In genomic region chr3:128825117-128825516, GRCh38 we compare ENCODE assay signal across 7 cellular contexts. TPM values are rescaled to one million over a fixed set of nuclear protein-coding genes. Genes with fewer than 3 reads are reported as not detected.
DNase-seq lines count a peak whose midpoint lies in the region; ATAC-seq, FAIRE-seq and TF ChIP-seq lines count a peak whose summit lies in the region.
"Not testable (repeated sequence)": the region's sequence is repeated elsewhere in the genome, so short reads cannot be mapped to it uniquely, and the experiment has no call there.

No MANE protein-coding gene starts in this region.

- not testable (repeated sequence) for FAIRE-seq in small intestine (lab: Jason Lieb, UNC)

- H3K4me3 ChIP-seq in right lobe of liver; small intestine (ENCODE audit: low read depth in 1 of 2, low read length in 2 of 2): not testable (repeated sequence)

- H3K27me3 Mint-ChIP-seq in HFFc6 (ENCODE audit: insufficient read depth); activated CD4-positive, alpha-beta T cell treated with anti-CD3 and anti-CD28 coated beads, Interleukin-2, amount 10 ng/mL, durations not matched to agents 7 days and 5 days; activated T-helper 17 cell treated with anti-CD3 and anti-CD28 coated beads, Interleukin-2, amount 50 U/mL, for 72 hours; central memory CD8-positive, alpha-beta T cell; natural killer cell (ENCODE audit: low read depth in 2 of 2): not testable (repeated sequence)

- not testable (repeated sequence) for DNase-seq in HFFc6; activated CD4-positive, alpha-beta T cell treated with anti-CD3 and anti-CD28 coated beads, Interleukin-2, amount 10 ng/mL, durations not matched to agents 7 days and 5 days; central memory CD8-positive, alpha-beta T cell (ENCODE audit: low spot score in 2 of 2); natural killer cell
- peak in 2 of 3 donors; percentile 82 to 84 for DNase-seq in right lobe of liver
- DNase-seq in small intestine: peak; percentile 69

- peaks cover 0 to 18% (median 2%) of the 10 kb centered on the region in 4 donors for H3K4me1 ChIP-seq in right lobe of liver
- H3K4me1 ChIP-seq in small intestine (ENCODE audit: control insufficient read depth in 2 of 2, insufficient read depth in 1 of 2, low read depth in 1 of 2, low read length in 1 of 2): not testable (repeated sequence)

- POLR2A ChIA-PET in activated CD4-positive, alpha-beta T cell treated with anti-CD3 and anti-CD28 coated beads, Interleukin-2, amount 10 ng/mL, durations not matched to agents 7 days and 5 days (lab: Charles Lee): not testable (repeated sequence)

- CTCF ChIA-PET in activated CD4-positive, alpha-beta T cell treated with anti-CD3 and anti-CD28 coated beads, Interleukin-2, amount 10 ng/mL, durations not matched to agents 7 days and 5 days (lab: Charles Lee): not testable (repeated sequence)

- H3K36me3 Mint-ChIP-seq in HFFc6 (ENCODE audit: low read depth); activated CD4-positive, alpha-beta T cell treated with anti-CD3 and anti-CD28 coated beads, Interleukin-2, amount 10 ng/mL, durations not matched to agents 7 days and 5 days (ENCODE audit: low read depth); activated T-helper 17 cell treated with anti-CD3 and anti-CD28 coated beads, Interleukin-2, amount 50 U/mL, for 72 hours (ENCODE audit: low read depth); central memory CD8-positive, alpha-beta T cell (ENCODE audit: insufficient read depth); natural killer cell: not testable (repeated sequence)

- peak overlapping the region; percentile 7; the same call in 1 of the 2 replicates for H3K4me3 Mint-ChIP-seq in HFFc6
- not testable (repeated sequence) for H3K4me3 Mint-ChIP-seq in activated CD4-positive, alpha-beta T cell treated with anti-CD3 and anti-CD28 coated beads, Interleukin-2, amount 10 ng/mL, durations not matched to agents 7 days and 5 days; activated T-helper 17 cell treated with anti-CD3 and anti-CD28 coated beads, Interleukin-2, amount 50 U/mL, for 72 hours; central memory CD8-positive, alpha-beta T cell; natural killer cell

- not testable (repeated sequence) for H3K27me3 ChIP-seq in right lobe of liver; small intestine (ENCODE audit: control insufficient read depth in 2 of 2, insufficient read depth in 2 of 2, low read length in 2 of 2)

- peak overlapping the region in 1 of 3 donors; percentile 73 for H3K27ac ChIP-seq in right lobe of liver
- H3K27ac ChIP-seq in small intestine (ENCODE audit: low read depth in 1 of 2, low read length in 1 of 2): not testable (repeated sequence)

- TF ChIP-seq CTCF in HFFc6 (IDR thresholded peaks at IDR 0.05); right lobe of liver (IDR thresholded peaks at IDR 0.05); natural killer cell (IDR thresholded peaks at IDR 0.05): not testable (repeated sequence)

- H3K9me3 ChIP-seq in right lobe of liver; small intestine (ENCODE audit: control insufficient read depth, low read depth): not testable (repeated sequence)

- ATAC-seq in activated T-helper 17 cell treated with anti-CD3 and anti-CD28 coated beads, Interleukin-2, amount 50 U/mL, for 72 hours (replicated peaks); central memory CD8-positive, alpha-beta T cell (replicated peaks; ENCODE audit: extremely low read depth, poor library complexity, severe bottlenecking); natural killer cell: not testable (repeated sequence)
- ATAC-seq in right lobe of liver: peak; percentile 40 to 77 (median 51)

- not testable (repeated sequence) for H3K9me3 Mint-ChIP-seq in HFFc6; activated CD4-positive, alpha-beta T cell treated with anti-CD3 and anti-CD28 coated beads, Interleukin-2, amount 10 ng/mL, durations not matched to agents 7 days and 5 days; activated T-helper 17 cell treated with anti-CD3 and anti-CD28 coated beads, Interleukin-2, amount 50 U/mL, for 72 hours; central memory CD8-positive, alpha-beta T cell; natural killer cell

- H3K36me3 ChIP-seq in right lobe of liver; small intestine (ENCODE audit: control insufficient read depth in 2 of 2, insufficient read depth in 2 of 2, low read length in 2 of 2): not testable (repeated sequence)

- intact Hi-C loops in right lobe of liver (cut with DNase I); natural killer cell (cut with micrococcal nuclease): not testable (repeated sequence)

- TF ChIP-seq POLR2A in right lobe of liver (IDR thresholded peaks at IDR 0.05): not testable (repeated sequence)

- not testable (repeated sequence) for H3K4me1 Mint-ChIP-seq in HFFc6 (ENCODE audit: low read depth); activated CD4-positive, alpha-beta T cell treated with anti-CD3 and anti-CD28 coated beads, Interleukin-2, amount 10 ng/mL, durations not matched to agents 7 days and 5 days; activated T-helper 17 cell treated with anti-CD3 and anti-CD28 coated beads, Interleukin-2, amount 50 U/mL, for 72 hours; central memory CD8-positive, alpha-beta T cell; natural killer cell

- not testable (repeated sequence) for H3K27ac Mint-ChIP-seq in HFFc6
- H3K27ac Mint-ChIP-seq in activated CD4-positive, alpha-beta T cell treated with anti-CD3 and anti-CD28 coated beads, Interleukin-2, amount 10 ng/mL, durations not matched to agents 7 days and 5 days: peak overlapping the region; percentile 66
- peak overlapping the region; percentile 20 for H3K27ac Mint-ChIP-seq in activated T-helper 17 cell treated with anti-CD3 and anti-CD28 coated beads, Interleukin-2, amount 50 U/mL, for 72 hours
- H3K27ac Mint-ChIP-seq in central memory CD8-positive, alpha-beta T cell (ENCODE audit: low read depth): peak overlapping the region; percentile 21
- H3K27ac Mint-ChIP-seq in natural killer cell: peak overlapping the region; percentile 3 to 33

- WGBS in right lobe of liver (ENCODE audit: insufficient coverage, low coverage, low lambda C conversion rate, missing lambda C conversion rate): 39% methylated on average over 3 of the region's 3 CpGs
- 23 to 66% (median 47%) methylated on average over 3 of the region's 3 CpGs for WGBS in small intestine, 3 donors

RNA-seq across cellular contexts. Expression of gene ACAD9, which starts 54.3 kb away (rescaled TPM):
- 10 to 100 TPM; 37.5 to 47.1 (median 45.1) TPM for total RNA-seq in HFFc6 (2021; fragmentation: NEBNext Ultra II Directional; extraction: Animal tissue kit (Norgen Biotek cat#: 25700))
- total RNA-seq in activated CD4-positive, alpha-beta T cell treated with anti-CD3 and anti-CD28 coated beads, Interleukin-2, amount 10 ng/mL, durations not matched to agents 7 days and 5 days: 10 to 100 TPM; 74.7 to 77.4 TPM
- total RNA-seq in activated T-helper 17 cell treated with anti-CD3 and anti-CD28 coated beads, Interleukin-2, amount 50 U/mL, for 72 hours: 10 to 100 TPM; 59.8 to 60.3 TPM
- total RNA-seq in right lobe of liver (10 to 100 TPM; 28.5 to 36.9 (median 28.9) TPM), natural killer cell (10 to 100 TPM; 43.4 to 71.3 (median 54.2) TPM)
- 10 to 100 TPM; 17.3 to 29.8 (median 20.1) TPM for polyA plus RNA-seq in small intestine
